In the genomic region with DNA sequence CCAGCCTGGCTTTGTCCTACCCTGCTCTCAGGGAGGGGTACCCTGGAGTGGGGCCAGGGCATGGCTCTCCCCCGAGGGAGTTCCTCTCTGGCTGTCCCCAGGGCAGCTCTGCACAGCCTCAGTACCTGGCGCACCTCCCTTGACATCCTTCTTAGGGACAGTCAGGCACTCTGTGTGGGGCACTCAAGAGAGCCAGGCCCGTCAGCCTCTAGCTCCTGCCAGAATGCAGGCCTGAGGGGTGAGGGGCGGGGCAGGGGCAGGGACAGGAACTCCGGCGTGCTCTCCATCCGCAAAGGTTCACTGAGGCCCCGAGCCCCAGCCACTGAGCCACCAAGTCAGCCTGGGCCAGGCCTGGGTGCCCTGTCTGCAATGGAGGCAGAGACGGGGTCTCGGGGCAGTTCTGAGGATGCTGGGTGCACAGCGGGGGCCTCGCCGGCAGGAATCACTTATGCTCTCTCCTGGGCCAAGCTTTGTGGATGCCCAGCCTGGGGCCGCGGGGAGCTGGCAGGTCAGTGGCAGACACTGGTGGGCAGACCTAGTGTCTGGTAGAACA, we compare ENCODE assay signal across 9 cellular contexts. TPM values are rescaled to one million over a fixed set of nuclear protein-coding genes. Genes with fewer than 3 reads are reported as not detected.
DNase-seq lines count a peak whose midpoint lies in the region; ATAC-seq and TF ChIP-seq lines count a peak whose summit lies in the region.
"Had no signal": no experiment of that assay in that cellular context is flagged by ENCODE, and none has a peak within 500 bp of the region (broad histone marks: within the 10 kb centered on the region; RNA-seq: fewer than 3 reads in every experiment).

No MANE protein-coding gene starts in this region.

- H3K9ac ChIP-seq in ES-I3 (ENCODE audit: low read depth, low read length) = peak overlapping the region; percentile 31; the same call in 1 of the 2 replicates
- H3K9ac ChIP-seq: KMS-11 had no signal

- no peaks in the 10 kb centered on the region for H3K27me3 ChIP-seq in right cardiac atrium (ENCODE audit: control insufficient read depth, insufficient read depth)
- H3K27me3 ChIP-seq in thymus (ENCODE audit: control insufficient read depth, insufficient read depth) = no peaks in the 10 kb centered on the region

- DNase-seq in right cardiac atrium = peak in 1 of 3 donors; percentile 69
- DNase-seq in islet precursor cell = no peak
- DNase-seq in NCI-H146 treated with DMSO at 0.1 percent for 48 hours (lab: John Stamatoyannopoulos, UW; ENCODE audit: unreplicated experiment) = no peak
- DNase-seq in NCI-H446 treated with DMSO at 0.1 percent for 48 hours (lab: John Stamatoyannopoulos, UW) = no peak

- no peak overlapping the region for H3K4me3 ChIP-seq in right cardiac atrium (ENCODE audit: low read length)
- H3K4me3 ChIP-seq in thymus (ENCODE audit: low read length) = peak overlapping the region; percentile 55

- intact Hi-C loops in right cardiac atrium (cut with DNase I) = loop anchor here in 1 of 4 donors (10.0 kb wide), 1 partner anchor 81 kb away; a partner anchor contains a TSS

- H3K36me3 ChIP-seq in ES-I3 (ENCODE audit: insufficient read depth, low read length) (peaks cover 11% of the 10 kb centered on the region), thymus (ENCODE audit: control insufficient read depth, insufficient read depth) (peaks cover 4% of the 10 kb centered on the region)

- H3K4me1 ChIP-seq in ES-I3 (ENCODE audit: insufficient read depth, low read length) (peaks cover 21% of the 10 kb centered on the region; the same call in 1 of the 2 replicates), right cardiac atrium (ENCODE audit: control insufficient read depth, insufficient read depth, low read length) (peaks cover 5% of the 10 kb centered on the region), thymus (ENCODE audit: control insufficient read depth, insufficient read depth, low read length) (peaks cover 7% of the 10 kb centered on the region)

- H3K27ac ChIP-seq in right cardiac atrium (ENCODE audit: low read length) (no peak overlapping the region), thymus (ENCODE audit: low read depth) (peak overlapping the region; percentile 81)
- H3K27ac ChIP-seq: KMS-11 had no signal

- 38% methylated on average over 15 of the region's 15 CpGs for WGBS in right cardiac atrium
- 41% methylated on average over 15 of the region's 15 CpGs for WGBS in thymus

- ATAC-seq in GM21786 (IDR thresholded peaks at IDR 0.05; ENCODE audit: unreplicated experiment) (peak; percentile 1), SK-N-SH treated with all-trans-retinoic acid at 6 μM for 48 hours (peak; percentile 52), right cardiac atrium (peak; percentile 20 to 38)

- no peaks in the 10 kb centered on the region; the same call in 1 of the 2 replicates for H3K9me3 ChIP-seq in ES-I3 (ENCODE audit: control insufficient read depth, insufficient read depth, low read length)
- no peaks in the 10 kb centered on the region for H3K9me3 ChIP-seq in right cardiac atrium (ENCODE audit: control insufficient read depth, low read length)
- H3K9me3 ChIP-seq in thymus (ENCODE audit: control insufficient read depth) = no peaks in the 10 kb centered on the region

TF ChIP-seq in SK-N-SH treated with all-trans-retinoic acid at 6 μM for 48 hours, 23 proteins besides CTCF, POLR2A, EP300 and RAD21:
- TF ChIP-seq ZNF565 (CRISPR knock-in tag; conservative IDR thresholded peaks at IDR 0.05; ENCODE audit: low read depth) = no peak
- TF ChIP-seq, protein P1, sequence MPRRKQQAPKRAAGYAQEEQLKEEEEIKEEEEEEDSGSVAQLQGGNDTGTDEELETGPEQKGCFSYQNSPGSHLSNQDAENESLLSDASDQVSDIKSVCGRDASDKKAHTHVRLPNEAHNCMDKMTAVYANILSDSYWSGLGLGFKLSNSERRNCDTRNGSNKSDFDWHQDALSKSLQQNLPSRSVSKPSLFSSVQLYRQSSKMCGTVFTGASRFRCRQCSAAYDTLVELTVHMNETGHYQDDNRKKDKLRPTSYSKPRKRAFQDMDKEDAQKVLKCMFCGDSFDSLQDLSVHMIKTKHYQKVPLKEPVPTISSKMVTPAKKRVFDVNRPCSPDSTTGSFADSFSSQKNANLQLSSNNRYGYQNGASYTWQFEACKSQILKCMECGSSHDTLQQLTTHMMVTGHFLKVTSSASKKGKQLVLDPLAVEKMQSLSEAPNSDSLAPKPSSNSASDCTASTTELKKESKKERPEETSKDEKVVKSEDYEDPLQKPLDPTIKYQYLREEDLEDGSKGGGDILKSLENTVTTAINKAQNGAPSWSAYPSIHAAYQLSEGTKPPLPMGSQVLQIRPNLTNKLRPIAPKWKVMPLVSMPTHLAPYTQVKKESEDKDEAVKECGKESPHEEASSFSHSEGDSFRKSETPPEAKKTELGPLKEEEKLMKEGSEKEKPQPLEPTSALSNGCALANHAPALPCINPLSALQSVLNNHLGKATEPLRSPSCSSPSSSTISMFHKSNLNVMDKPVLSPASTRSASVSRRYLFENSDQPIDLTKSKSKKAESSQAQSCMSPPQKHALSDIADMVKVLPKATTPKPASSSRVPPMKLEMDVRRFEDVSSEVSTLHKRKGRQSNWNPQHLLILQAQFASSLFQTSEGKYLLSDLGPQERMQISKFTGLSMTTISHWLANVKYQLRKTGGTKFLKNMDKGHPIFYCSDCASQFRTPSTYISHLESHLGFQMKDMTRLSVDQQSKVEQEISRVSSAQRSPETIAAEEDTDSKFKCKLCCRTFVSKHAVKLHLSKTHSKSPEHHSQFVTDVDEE (CRISPR knock-in tag; IDR thresholded peaks at IDR 0.05) = 0 out of 2 replicates have a peak, but pooled peaks have one; percentile 26
- TF ChIP-seq ZNF8 (CRISPR knock-in tag; IDR thresholded peaks at IDR 0.05) = peak; percentile 59; the same call in 1 of the 2 replicates

RNA-seq across cellular contexts. Expression of a gene that starts 10.1 kb away (rescaled TPM):
- total RNA-seq in right cardiac atrium = 10 to 100 TPM; 10.4 to 13.5 (median 11.9) TPM
- 7.6 TPM for polyA plus RNA-seq in right cardiac atrium
- 10.1 TPM for polyA plus RNA-seq in thymus

Comparison
In these comparisons a context has a peak if more than half of its experiments do, and no peak if none do; other contexts are left out.
1. ATAC-seq: peak in every context shown above with its lines; median percentile 52 in SK-N-SH treated with all-trans-retinoic acid at 6 μM for 48 hours; 29 in right cardiac atrium; 1 in GM21786.